In the genomic region with DNA sequence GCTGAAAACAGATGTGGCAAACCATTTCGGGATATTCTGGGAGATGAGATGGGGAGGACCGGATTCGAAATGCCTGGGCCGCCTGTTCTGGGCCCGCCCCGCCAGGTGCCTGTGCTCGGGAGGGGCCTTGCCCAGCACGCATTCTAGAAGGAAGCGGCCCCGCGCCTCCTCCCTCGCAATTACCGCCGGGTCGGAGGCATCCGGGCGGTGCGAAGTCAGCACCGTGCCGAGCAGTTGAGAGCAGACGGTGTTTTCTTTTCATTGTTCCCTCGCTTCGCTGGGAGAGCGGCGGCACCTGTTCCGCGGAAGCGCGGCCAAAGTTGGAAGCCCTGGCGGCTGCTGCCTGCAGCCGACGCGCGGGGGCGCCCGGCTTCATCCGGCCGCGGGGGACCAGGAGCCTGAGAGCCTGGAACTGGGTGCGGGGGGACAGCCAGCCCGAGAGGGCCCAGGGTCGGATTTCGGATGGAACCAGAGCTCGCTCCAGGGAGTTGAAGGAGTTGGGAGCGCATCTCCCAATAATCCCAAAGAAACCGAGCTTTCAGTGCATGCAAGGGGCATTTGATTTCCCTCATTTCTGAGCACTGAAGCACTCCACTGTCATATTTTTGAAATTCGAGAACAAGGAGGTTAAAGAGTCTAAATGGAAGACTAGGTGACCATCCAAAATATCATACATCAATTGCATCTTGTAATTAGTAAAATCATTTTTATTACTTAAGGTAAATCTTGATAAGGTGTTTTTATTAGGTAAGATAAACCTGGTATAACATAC, we compare ENCODE assay signal across 8 cellular contexts.
DNase-seq lines count a peak whose midpoint lies in the region; ATAC-seq and TF ChIP-seq lines count a peak whose summit lies in the region.

No MANE protein-coding gene starts in this region.

- peaks cover 7% of the 10 kb centered on the region for H3K4me1 Mint-ChIP-seq in activated CD4-positive, alpha-beta T cell treated with anti-CD3 and anti-CD28 coated beads, Interleukin-2, amount 10 ng/mL, durations not matched to agents 7 days and 5 days

- peak; percentile 29 for DNase-seq in activated CD4-positive, alpha-beta T cell treated with anti-CD3 and anti-CD28 coated beads, Interleukin-2, amount 10 ng/mL, durations not matched to agents 7 days and 5 days
- no peak for DNase-seq in activated CD4-positive, alpha-beta T cell treated with anti-CD3 and anti-CD28 coated beads, Interleukin-2, amount 50 U/mL, for 1 hour
- DNase-seq in NCI-H2107 (lab: John Stamatoyannopoulos, UW) (peak; percentile 36), adipocyte (ENCODE audit: low read depth) (peak; percentile 18), hippocampal formation (lab: John Stamatoyannopoulos, UW) (peak; percentile 10 to 44), retinal pigment epithelial cell (ENCODE audit: low read depth) (no peak)

- ATAC-seq in GM21381 (IDR thresholded peaks at IDR 0.05; ENCODE audit: unreplicated experiment) = no peak
- no peak for ATAC-seq in HG02798 (IDR thresholded peaks at IDR 0.05; ENCODE audit: poor library complexity, unreplicated experiment)

- no peaks in the 10 kb centered on the region for H3K36me3 ChIP-seq in adipocyte (ENCODE audit: control insufficient read depth, insufficient read depth, low read length, severe bottlenecking)

- no peak overlapping the region for H3K9ac ChIP-seq in adipocyte (ENCODE audit: low read length)

- no peaks in the 10 kb centered on the region for H3K9me3 Mint-ChIP-seq in activated CD4-positive, alpha-beta T cell treated with anti-CD3 and anti-CD28 coated beads, Interleukin-2, amount 10 ng/mL, durations not matched to agents 7 days and 5 days

- H3K9me3 ChIP-seq in adipocyte (ENCODE audit: control insufficient read depth, low read length) = no peaks in the 10 kb centered on the region

- H3K4me3 ChIP-seq in adipocyte (ENCODE audit: low read length) (no peak overlapping the region), retinal pigment epithelial cell (ENCODE audit: low read length) (peak overlapping the region; percentile 38)

- H3K27me3 ChIP-seq in adipocyte (replicated peaks; ENCODE audit: control insufficient read depth, insufficient read depth, low read length) = no peaks in the 10 kb centered on the region

- peak overlapping the region; percentile 50 for H3K4me3 Mint-ChIP-seq in activated CD4-positive, alpha-beta T cell treated with anti-CD3 and anti-CD28 coated beads, Interleukin-2, amount 10 ng/mL, durations not matched to agents 7 days and 5 days

- peaks cover 2% of the 10 kb centered on the region for H3K4me1 ChIP-seq in adipocyte (ENCODE audit: control insufficient read depth, insufficient read depth, low read length)

- POLR2A ChIA-PET in activated CD4-positive, alpha-beta T cell treated with anti-CD3 and anti-CD28 coated beads, Interleukin-2, amount 10 ng/mL, durations not matched to agents 7 days and 5 days (lab: Charles Lee) = no interaction called here

- no peaks in the 10 kb centered on the region for H3K36me3 Mint-ChIP-seq in activated CD4-positive, alpha-beta T cell treated with anti-CD3 and anti-CD28 coated beads, Interleukin-2, amount 10 ng/mL, durations not matched to agents 7 days and 5 days (ENCODE audit: low read depth)

- CTCF ChIA-PET in activated CD4-positive, alpha-beta T cell treated with anti-CD3 and anti-CD28 coated beads, Interleukin-2, amount 10 ng/mL, durations not matched to agents 7 days and 5 days (lab: Charles Lee) = no interaction called here

- peak; percentile 76 for TF ChIP-seq CTCF in retinal pigment epithelial cell (conservative IDR thresholded peaks at IDR 0.05; ENCODE audit: low read depth, low read length)

- peaks cover 20% of the 10 kb centered on the region for H3K27me3 Mint-ChIP-seq in activated CD4-positive, alpha-beta T cell treated with anti-CD3 and anti-CD28 coated beads, Interleukin-2, amount 10 ng/mL, durations not matched to agents 7 days and 5 days

- no peak overlapping the region for H3K27ac Mint-ChIP-seq in activated CD4-positive, alpha-beta T cell treated with anti-CD3 and anti-CD28 coated beads, Interleukin-2, amount 10 ng/mL, durations not matched to agents 7 days and 5 days

Comparison
In these comparisons a context has a peak if more than half of its experiments do, and no peak if none do; other contexts are left out.
1. DNase-seq: peak in activated CD4-positive, alpha-beta T cell treated with anti-CD3 and anti-CD28 coated beads, Interleukin-2, amount 10 ng/mL, durations not matched to agents 7 days and 5 days (single experiment), NCI-H2107 (single experiment), adipocyte (single experiment) and hippocampal formation (2 of 2); none in activated CD4-positive, alpha-beta T cell treated with anti-CD3 and anti-CD28 coated beads, Interleukin-2, amount 50 U/mL, for 1 hour (single experiment) and retinal pigment epithelial cell (single experiment).